24 cellular contexts compared by ENCODE assay signal in the genomic region with DNA sequence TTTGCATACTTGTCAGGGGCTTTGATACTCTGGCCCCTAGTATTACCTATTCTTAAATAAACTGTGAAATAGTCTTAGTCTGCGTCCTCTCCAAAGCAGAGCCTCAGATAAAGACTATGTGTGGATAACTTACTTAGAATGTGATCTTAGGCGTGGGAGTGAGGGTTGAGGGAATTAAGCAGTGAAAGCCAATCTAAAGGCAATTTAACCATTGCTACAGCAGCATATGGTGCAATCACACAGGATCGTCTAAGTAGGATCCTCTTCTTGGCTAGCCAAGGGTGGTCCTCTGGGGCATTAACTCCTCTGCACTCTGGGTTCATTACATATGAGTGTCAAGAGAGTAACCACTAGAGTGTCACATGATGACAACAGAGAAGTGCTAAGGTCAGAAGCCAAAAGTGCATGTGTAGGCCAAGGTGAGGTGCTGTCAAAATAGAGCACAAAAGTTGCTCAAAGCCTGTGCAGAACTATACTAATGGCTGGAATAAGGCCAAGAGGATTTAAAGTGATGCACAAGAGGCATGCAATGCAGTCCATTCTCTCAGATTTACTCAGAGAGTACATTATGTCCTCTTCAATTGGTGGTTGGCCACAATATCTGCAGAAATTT.
DNase-seq lines count a peak whose midpoint lies in the region; ATAC-seq, FAIRE-seq and TF ChIP-seq lines count a peak whose summit lies in the region.
"Had no signal": no experiment of that assay in that cellular context is flagged by ENCODE, and none has a peak within 500 bp of the region (broad histone marks: within the 10 kb centered on the region; RNA-seq: fewer than 3 reads in every experiment).

No MANE protein-coding gene starts in this region.

- DNase-seq in GM12891 (ENCODE audit: insufficient read length, low spot score) (no peak), NCI-H2227 (lab: John Stamatoyannopoulos, UW; ENCODE audit: unreplicated experiment) (peak; percentile 20), H1 (ENCODE audit: low read depth in 1 of 2, low spot score in 2 of 2) (no peak), NCI-H1930 (lab: John Stamatoyannopoulos, UW) (no peak), hippocampal formation (lab: John Stamatoyannopoulos, UW) (no peak), D341Med (ENCODE audit: low spot score) (no peak)
- DNase-seq: activated CD4-positive, alpha-beta T cell treated with anti-CD3 and anti-CD28 coated beads for 36 hours; activated T-cell treated with anti-CD3 and anti-CD28 coated beads, Interleukin-2, amount 50 U/mL, for 24 hours; DND-41; GOT3; hypothalamus; natural killer cell; NCI-H2107; NCI-H69; retina; stimulated activated CD4-positive, alpha-beta T cell treated with anti-CD3 and anti-CD28 coated beads, Interleukin-4, amount 100 ng/mL, for 1 hour; stimulated activated naive CD4-positive, alpha-beta T cell had no signal

- TF ChIP-seq CTCF in H1 (IDR thresholded peaks at IDR 0.05; ENCODE audit: control extremely low read depth in 1 of 3, insufficient read depth in 1 of 3, low read depth in 1 of 3, low read length in 3 of 3): no peak

- H3K56ac ChIP-seq in H1 (replicated peaks; ENCODE audit: insufficient read length, low read depth, low read length): no peak overlapping the region

- no peaks in the 10 kb centered on the region for H4K20me1 ChIP-seq in H1 (replicated peaks in 1 of 2; ENCODE audit: control insufficient read depth in 1 of 2, insufficient read depth in 2 of 2, low read length in 2 of 2)

- no peak for TF ChIP-seq POLR2A in GM12891 (IDR thresholded peaks at IDR 0.05; ENCODE audit: low read depth, low read length)
- TF ChIP-seq POLR2A in H1 (IDR thresholded peaks at IDR 0.05; ENCODE audit: control extremely low read depth in 1 of 2, low read depth in 2 of 2, low read length in 2 of 2): no peak

- no peaks in the 10 kb centered on the region for H3K79me2 ChIP-seq in H1 (ENCODE audit: control insufficient read depth in 1 of 2, insufficient read depth in 2 of 2, low read length in 2 of 2)

- TF ChIP-seq EP300 in H1 (IDR thresholded peaks at IDR 0.05; ENCODE audit: borderline replicate concordance in 1 of 2, low read depth in 2 of 2, low read length in 2 of 2): no peak

- H3K9ac ChIP-seq in H1 (replicated peaks in 1 of 4; ENCODE audit: extremely low read depth in 1 of 4, low read depth in 3 of 4, low read length in 3 of 4): no peak overlapping the region

- peak overlapping the region; percentile 17; the same call in 1 of the 2 replicates for H2AK5ac ChIP-seq in H1 (ENCODE audit: low read depth, low read length)

- H3K23me2 ChIP-seq in H1 (ENCODE audit: low read depth, low read length): no peaks in the 10 kb centered on the region

- peak overlapping the region; percentile 6; the same call in 1 of the 2 replicates for H2BK20ac ChIP-seq in H1 (ENCODE audit: low read length)

- CTCF ChIA-PET in H1 (lab: Charles Lee; ENCODE audit: partially characterized antibody): no interaction called here

- 60% methylated on average over 3 of the region's 3 CpGs; no CpG with 5 or more reads in 1 of the 2 experiments for whole genome bisulfite sequencing in H1 (ENCODE audit: extremely low coverage in 1 of 2, insufficient coverage in 1 of 2, insufficient read length in 1 of 2, insufficient replicate concordance in 2 of 2, low coverage in 1 of 2, low lambda C conversion rate in 2 of 2, missing lambda C conversion rate in 1 of 2), 2 experiments

- no peak overlapping the region for H3K4me2 ChIP-seq in H1 (ENCODE audit: insufficient read depth in 1 of 2, low read depth in 2 of 2, low read length in 2 of 2)

- no peak overlapping the region for H3K23ac ChIP-seq in H1 (ENCODE audit: insufficient read length)

- peak; percentile 47 for ATAC-seq in HG02798 (IDR thresholded peaks at IDR 0.05; ENCODE audit: poor library complexity, unreplicated experiment)
- ATAC-seq in GM21447 (IDR thresholded peaks at IDR 0.05; ENCODE audit: unreplicated experiment): no peak
- ATAC-seq: activated CD4-positive, alpha-beta T cell treated with anti-CD3 and anti-CD28 coated beads for 36 hours; natural killer cell had no signal

- H3K36me3 ChIP-seq in H1 (ENCODE audit: control insufficient read depth in 2 of 4, insufficient read depth in 4 of 4, low read length in 3 of 4): no peaks in the 10 kb centered on the region
- H3K36me3 ChIP-seq: breast epithelium, esophagus muscularis mucosa had no signal

- H4K91ac ChIP-seq in H1 (replicated peaks; ENCODE audit: insufficient read length, low read length): no peak overlapping the region

- H2BK15ac ChIP-seq in H1 (ENCODE audit: low read length): no peak overlapping the region

- FAIRE-seq in GM12891 (lab: Jason Lieb, UNC): peak; percentile 43
- FAIRE-seq in H1 (lab: Jason Lieb, UNC): no peak
- FAIRE-seq: frontal cortex had no signal

- H3K79me1 ChIP-seq in H1 (ENCODE audit: low read depth, low read length): no peaks in the 10 kb centered on the region

- peak overlapping the region; percentile 4 for H2BK120ac ChIP-seq in H1 (replicated peaks; ENCODE audit: low read depth, low read length)

- POLR2A ChIA-PET in H1 (lab: Charles Lee; ENCODE audit: partially characterized antibody): no interaction called here

- H2BK5ac ChIP-seq in H1 (ENCODE audit: low read depth, low read length): no peak overlapping the region

- no peaks in the 10 kb centered on the region for H3K27me3 ChIP-seq in H1 (replicated peaks in 1 of 4; ENCODE audit: control insufficient read depth in 3 of 4, extremely low read depth in 1 of 4, insufficient read depth in 3 of 4, low read length in 3 of 4)
- H3K27me3 ChIP-seq: breast epithelium, esophagus muscularis mucosa had no signal

- no peak overlapping the region; the same call in 1 of the 2 replicates for H3K18ac ChIP-seq in H1 (ENCODE audit: extremely low read depth, low read length)

- no peak overlapping the region for H4K5ac ChIP-seq in H1 (ENCODE audit: insufficient read length, low read depth, low read length)

- no peak overlapping the region for H4K8ac ChIP-seq in H1 (ENCODE audit: extremely low read depth, insufficient read depth, low read length)

- no peak overlapping the region for H3K4ac ChIP-seq in H1 (replicated peaks; ENCODE audit: insufficient read length, low read depth, low read length)

- 0 out of 7 replicates have a peak, but pooled peaks cover 0 to 2% (median under 1%) of the 10 kb centered on the region in 4 experiments for H3K4me1 ChIP-seq in H1 (replicated peaks in 1 of 4; ENCODE audit: control insufficient read depth in 3 of 4, insufficient read depth in 4 of 4, low read length in 3 of 4)
- H3K4me1 ChIP-seq: breast epithelium, esophagus muscularis mucosa had no signal

- peak overlapping the region; percentile 45; the same call in 1 of the 2 replicates for H2BK12ac ChIP-seq in H1 (ENCODE audit: low read depth, low read length)

- no peak for TF ChIP-seq RAD21 in H1 (IDR thresholded peaks at IDR 0.05 in 1 of 2, conservative IDR thresholded peaks at IDR 0.05 in 1 of 2; ENCODE audit: low read depth in 2 of 2, low read length in 2 of 2)

- no peak overlapping the region for H3K27ac ChIP-seq in H1 (ENCODE audit: low read depth, low read length)
- H3K27ac ChIP-seq: breast epithelium, coronary artery, esophagus muscularis mucosa, RWPE1 had no signal

- H2AFZ ChIP-seq in H1 (ENCODE audit: low read length): no peak overlapping the region

- no peaks in the 10 kb centered on the region for H3K9me3 ChIP-seq in H1 (ENCODE audit: insufficient read depth in 2 of 2, low read depth in 1 of 2, low read length in 1 of 2)
- H3K9me3 ChIP-seq: breast epithelium, esophagus muscularis mucosa had no signal

- no peak overlapping the region for H3K14ac ChIP-seq in H1 (ENCODE audit: insufficient read length)

- no peak overlapping the region for H3K4me3 ChIP-seq in H1 (ENCODE audit: extremely low read depth in 1 of 4, insufficient read depth in 2 of 4, low read depth in 3 of 4, low read length in 4 of 4)
- H3K4me3 ChIP-seq: breast epithelium, coronary artery, esophagus muscularis mucosa had no signal

TF ChIP-seq in GM12891, 5 proteins besides CTCF, POLR2A, EP300 and RAD21:
- TF ChIP-seq TAF1 (IDR thresholded peaks at IDR 0.05; ENCODE audit: low read depth, low read length): no peak

TF ChIP-seq in H1, 55 proteins besides CTCF, POLR2A, EP300 and RAD21:
- TF ChIP-seq TAF1 (IDR thresholded peaks at IDR 0.05; ENCODE audit: low read depth, low read length) (no peak), SIX5 (IDR thresholded peaks at IDR 0.05; ENCODE audit: low read depth, low read length) (no peak), YY1 (IDR thresholded peaks at IDR 0.05; ENCODE audit: low read depth, low read length) (no peak), PHF8 (conservative IDR thresholded peaks at IDR 0.05; ENCODE audit: low read depth, low read length) (no peak), BRCA1 (IDR thresholded peaks at IDR 0.05; ENCODE audit: low read depth, low read length) (no peak), TAF7 (optimal IDR thresholded peaks at IDR 0.05; ENCODE audit: borderline replicate concordance, low read depth, low read length) (no peak), SIN3A (conservative IDR thresholded peaks at IDR 0.05 in 1 of 2, IDR thresholded peaks at IDR 0.05 in 1 of 2; ENCODE audit: low read depth in 1 of 2, low read length in 2 of 2) (no peak), JUN (IDR thresholded peaks at IDR 0.05; ENCODE audit: low read depth, low read length) (no peak), TBP (IDR thresholded peaks at IDR 0.05; ENCODE audit: low read depth, low read length) (no peak), SRF (IDR thresholded peaks at IDR 0.05; ENCODE audit: low read depth, low read length) (no peak), NRF1 (IDR thresholded peaks at IDR 0.05; ENCODE audit: low read depth, low read length) (no peak)
- TF ChIP-seq, protein P1, sequence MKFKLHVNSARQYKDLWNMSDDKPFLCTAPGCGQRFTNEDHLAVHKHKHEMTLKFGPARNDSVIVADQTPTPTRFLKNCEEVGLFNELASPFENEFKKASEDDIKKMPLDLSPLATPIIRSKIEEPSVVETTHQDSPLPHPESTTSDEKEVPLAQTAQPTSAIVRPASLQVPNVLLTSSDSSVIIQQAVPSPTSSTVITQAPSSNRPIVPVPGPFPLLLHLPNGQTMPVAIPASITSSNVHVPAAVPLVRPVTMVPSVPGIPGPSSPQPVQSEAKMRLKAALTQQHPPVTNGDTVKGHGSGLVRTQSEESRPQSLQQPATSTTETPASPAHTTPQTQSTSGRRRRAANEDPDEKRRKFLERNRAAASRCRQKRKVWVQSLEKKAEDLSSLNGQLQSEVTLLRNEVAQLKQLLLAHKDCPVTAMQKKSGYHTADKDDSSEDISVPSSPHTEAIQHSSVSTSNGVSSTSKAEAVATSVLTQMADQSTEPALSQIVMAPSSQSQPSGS (IDR thresholded peaks at IDR 0.05; ENCODE audit: low read length): no peak
